16 cellular contexts compared by ENCODE assay signal in the genomic region with DNA sequence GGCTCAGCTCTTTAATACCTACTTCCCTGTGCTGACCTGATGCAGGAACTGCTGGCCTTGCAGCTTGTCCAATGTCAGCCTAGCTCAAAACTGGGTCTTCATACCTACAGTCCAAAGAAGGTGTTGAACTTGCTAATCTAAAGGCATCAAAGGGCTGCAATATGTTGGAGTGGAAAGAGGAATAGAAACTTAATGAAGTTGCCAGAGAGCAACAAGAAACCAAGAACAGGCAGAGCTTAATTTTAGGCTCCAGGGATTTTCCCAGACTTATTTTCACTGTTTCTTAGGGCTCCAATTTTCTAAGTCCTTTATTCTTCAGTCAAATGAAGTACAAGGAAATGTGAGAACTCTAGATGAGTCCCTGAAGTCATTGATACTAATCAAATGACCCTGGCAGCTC. TPM values are rescaled to one million over a fixed set of nuclear protein-coding genes. Genes with fewer than 3 reads are reported as not detected.
DNase-seq lines count a peak whose midpoint lies in the region; ATAC-seq, FAIRE-seq and TF ChIP-seq lines count a peak whose summit lies in the region.
"Had no signal": no experiment of that assay in that cellular context is flagged by ENCODE, and none has a peak within 500 bp of the region (broad histone marks: within the 10 kb centered on the region; RNA-seq: fewer than 3 reads in every experiment).

No MANE protein-coding gene starts in this region.

- RAD21 ChIA-PET in GM12878 (lab: Charles Lee; ENCODE audit: unreplicated experiment) = no interaction called here

- H3K27me3 ChIP-seq in GM12878 (replicated peaks in 1 of 2; ENCODE audit: control insufficient read depth in 2 of 2, insufficient read depth in 2 of 2, low read length in 1 of 2) = no peaks in the 10 kb centered on the region
- H3K27me3 ChIP-seq: right lobe of liver had no signal

- peak overlapping the region; percentile 67 for H3K4me2 ChIP-seq in GM12878 (ENCODE audit: control insufficient read depth, insufficient read depth)

- H3K27ac ChIP-seq in GM12878 (ENCODE audit: control insufficient read depth, insufficient read depth) = 0 out of 2 replicates have a peak overlapping the region, but pooled peaks have one; percentile 27
- H3K27ac ChIP-seq: left ventricle myocardium inferior, right lobe of liver, WERI-Rb-1 had no signal

- intact Hi-C loops in GM12878 (cut with micrococcal nuclease; ENCODE audit: unreplicated experiment) = loop anchor here (2.0 kb wide), 1 partner anchor 17 kb away; the partner anchor contains the start of gene ERCC6L2

- POLR2A ChIA-PET in GM12878 (lab: Charles Lee) = interaction anchor here (0.5 kb wide), 1 partner anchor 709 kb away, joined by 3 read pairs; no protein-coding TSS in a partner anchor

- peak in 1 of 2 experiments; percentile 15; a peak in 1 of 4 replicates for TF ChIP-seq EP300 in GM12878 (IDR thresholded peaks at IDR 0.05; ENCODE audit: borderline replicate concordance in 1 of 2, control insufficient read depth in 1 of 2, low read depth in 2 of 2, low read length in 2 of 2)

- H3K9me3 ChIP-seq in GM12878 (replicated peaks; ENCODE audit: control insufficient read depth, insufficient read depth, low read length) = peaks cover 3% of the 10 kb centered on the region; the same call in 1 of the 3 replicates
- H3K9me3 ChIP-seq: right lobe of liver had no signal

- ATAC-seq in GM18505 (IDR thresholded peaks at IDR 0.05; ENCODE audit: unreplicated experiment) (no peak), GM21529 (IDR thresholded peaks at IDR 0.05; ENCODE audit: unreplicated experiment) (peak; percentile 61), HG03520 (IDR thresholded peaks at IDR 0.05; ENCODE audit: unreplicated experiment) (peak; percentile 56), GM12878 (peak; percentile 90), HG02884 (IDR thresholded peaks at IDR 0.05; ENCODE audit: unreplicated experiment) (no peak)
- ATAC-seq: activated T-cell treated with anti-CD3 and anti-CD28 coated beads, Interleukin-2, amount 50 U/mL, for 4 hours; right lobe of liver had no signal

- H3K4me3 ChIP-seq in GM12878 = no peak overlapping the region
- H3K4me3 ChIP-seq: left ventricle myocardium inferior, right lobe of liver had no signal

- CTCF ChIA-PET in GM12878 (lab: Yijun Ruan, JAX) = interaction anchor here (0.8 to 1.0 kb wide), 2 partner anchors 16 to 17 kb away, joined by 3 read pairs; partner anchors contain the start of gene ERCC6L2

- FAIRE-seq in GM12878 (lab: Jason Lieb, UNC) = no peak

- no peak for TF ChIP-seq RAD21 in GM12878 (IDR thresholded peaks at IDR 0.05; ENCODE audit: insufficient read depth, low read depth, low read length)

- peaks cover 46% of the 10 kb centered on the region for H3K4me1 ChIP-seq in GM12878 (ENCODE audit: control insufficient read depth, insufficient read depth, low read length)
- H3K4me1 ChIP-seq: left ventricle myocardium inferior, right lobe of liver had no signal

- H4K20me1 ChIP-seq in GM12878 (ENCODE audit: control insufficient read depth, insufficient read depth) = no peaks in the 10 kb centered on the region

- no peaks in the 10 kb centered on the region; the same call in 1 of the 2 replicates for H3K79me2 ChIP-seq in GM12878 (ENCODE audit: control insufficient read depth, insufficient read depth, low read length)

- no peak for TF ChIP-seq CTCF in GM12878 (IDR thresholded peaks at IDR 0.05 in 2 of 3, conservative IDR thresholded peaks at IDR 0.05 in 1 of 3; ENCODE audit: control insufficient read depth in 2 of 3, extremely low read depth in 1 of 3, insufficient read depth in 1 of 3, low read depth in 3 of 3, low read length in 3 of 3)

- no TSS peak for BruUV-seq in GM12878 (replicated peaks; lab: Mats Ljungman, UMichigan)

- DNase-seq in GM12878 (ENCODE audit: low read depth, low spot score) (peak; percentile 38), HUDEP-2 (lab: John Stamatoyannopoulos, UW; ENCODE audit: unreplicated experiment in 76 of 76) (no peak), DMS79 treated with DMSO at 0.1 percent for 48 hours (lab: John Stamatoyannopoulos, UW) (no peak)
- no peak for DNase-seq in activated effector memory CD4-positive, alpha-beta T cell treated with anti-CD3 and anti-CD28 coated beads, Interleukin-2, amount 50 U/mL, for 16 hours
- DNase-seq: activated T-cell treated with anti-CD3 and anti-CD28 coated beads, Interleukin-2, amount 50 U/mL, for 4 hours; amniotic stem cell; hippocampal formation; left ventricle myocardium inferior; NCI-H1048; NCI-H526 treated with DMSO at 0.1 percent for 48 hours; right lobe of liver; WERI-Rb-1 had no signal

- SMC1A ChIA-PET in GM12878 (lab: Charles Lee; ENCODE audit: uncharacterized antibody, unreplicated experiment) = interaction anchor here (1.0 kb wide), 1 partner anchor 17 kb away, joined by 3 read pairs; the partner anchor contains the start of gene ERCC6L2

- TF ChIP-seq POLR2A in GM18505 (IDR thresholded peaks at IDR 0.05; ENCODE audit: borderline replicate concordance, extremely low read depth, insufficient read depth, insufficient read length) (peak; percentile 35), GM12878 (IDR thresholded peaks at IDR 0.05; ENCODE audit: low read depth, low read length) (no peak)

- in situ Hi-C loops in GM12878 (cut with MboI) = no loop called here

- no peaks in the 10 kb centered on the region for H3K36me3 ChIP-seq in GM12878 (ENCODE audit: control insufficient read depth in 2 of 2, insufficient read depth in 2 of 2, low read length in 1 of 2)
- H3K36me3 ChIP-seq: left ventricle myocardium inferior, right lobe of liver, WERI-Rb-1 had no signal

- H2AFZ ChIP-seq in GM12878 (ENCODE audit: control insufficient read depth, low read depth, low read length) = no peak overlapping the region

- no peak overlapping the region for H3K9ac ChIP-seq in GM12878 (ENCODE audit: control insufficient read depth, insufficient read depth, low read length)

TF ChIP-seq in GM12878, 131 proteins besides CTCF, POLR2A, EP300 and RAD21 (continues in another document):
- peak; percentile 23; the same call in 1 of the 2 replicates for TF ChIP-seq DPF2 (IDR thresholded peaks at IDR 0.05)
- TF ChIP-seq RELB (IDR thresholded peaks at IDR 0.05; ENCODE audit: low read depth) = 0 out of 2 replicates have a peak, but pooled peaks have one; percentile 41
- TF ChIP-seq, protein P1, sequence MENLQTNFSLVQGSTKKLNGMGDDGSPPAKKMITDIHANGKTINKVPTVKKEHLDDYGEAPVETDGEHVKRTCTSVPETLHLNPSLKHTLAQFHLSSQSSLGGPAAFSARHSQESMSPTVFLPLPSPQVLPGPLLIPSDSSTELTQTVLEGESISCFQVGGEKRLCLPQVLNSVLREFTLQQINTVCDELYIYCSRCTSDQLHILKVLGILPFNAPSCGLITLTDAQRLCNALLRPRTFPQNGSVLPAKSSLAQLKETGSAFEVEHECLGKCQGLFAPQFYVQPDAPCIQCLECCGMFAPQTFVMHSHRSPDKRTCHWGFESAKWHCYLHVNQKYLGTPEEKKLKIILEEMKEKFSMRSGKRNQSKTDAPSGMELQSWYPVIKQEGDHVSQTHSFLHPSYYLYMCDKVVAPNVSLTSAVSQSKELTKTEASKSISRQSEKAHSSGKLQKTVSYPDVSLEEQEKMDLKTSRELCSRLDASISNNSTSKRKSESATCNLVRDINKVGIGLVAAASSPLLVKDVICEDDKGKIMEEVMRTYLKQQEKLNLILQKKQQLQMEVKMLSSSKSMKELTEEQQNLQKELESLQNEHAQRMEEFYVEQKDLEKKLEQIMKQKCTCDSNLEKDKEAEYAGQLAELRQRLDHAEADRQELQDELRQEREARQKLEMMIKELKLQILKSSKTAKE (IDR thresholded peaks at IDR 0.05; ENCODE audit: low read depth, poor library complexity, severe bottlenecking) = no peak
- peak; percentile 66; the same call in 1 of the 2 replicates for TF ChIP-seq EED (IDR thresholded peaks at IDR 0.05; ENCODE audit: low read depth)
- TF ChIP-seq IKZF1 (conservative IDR thresholded peaks at IDR 0.05) = peak; percentile 62; the same call in 1 of the 2 replicates
- no peak for TF ChIP-seq MTA3 (IDR thresholded peaks at IDR 0.05; ENCODE audit: borderline replicate concordance, low read length)
- peak; percentile 46; the same call in 1 of the 2 replicates for TF ChIP-seq RUNX3 (IDR thresholded peaks at IDR 0.05; ENCODE audit: low read length)

RNA-seq across cellular contexts. Expression of gene ERCC6L2, which starts 17.6 kb away (rescaled TPM):
- 119 and 121 TPM in 2 replicates for total RNA-seq in GM12878 (2013; cell fraction: nucleolus; rRNA removed)
- total RNA-seq in GM12878 (2014; rRNA removed) (30.4 and 35.8 TPM in 2 replicates), GM12878 (2014; rRNA removed; fragmentation: Illumina TruSeq; extraction: Trizol) (45.0 and 46.0 TPM in 2 replicates), GM12878 (2021) (25.2 and 27.1 TPM in 2 replicates)
- 5.2 TPM for polyA plus RNA-seq in GM12878 (2011; ENCODE audit: low read depth)
- polyA plus RNA-seq in GM12878 (2011; rRNA removed) (20.0 and 24.8 TPM in 2 replicates), GM12878 (2014; fragmentation: Illumina TruSeq; extraction: Trizol) (22.8 and 27.1 TPM in 2 replicates), GM12878 (2014; fragmentation: Nextera tagmentation; extraction: Ambion mirVana) (1 to 10 TPM; 8.1 to 8.4 TPM), GM12878 (2014; rRNA removed) (15.3 and 15.5 TPM in 2 replicates), GM12878 (2016; fragmentation: Nextera tagmentation; extraction: Ambion mirVana) (10 to 100 TPM; 22.4 to 27.1 TPM)
- 8.8 and 9.6 TPM in 2 replicates for polyA plus RNA-seq in GM12878 (2011; cell fraction: cytosol; rRNA removed)
- 19.7 and 23.1 TPM in 2 replicates for polyA plus RNA-seq in GM12878 (2011; cell fraction: nucleus; rRNA removed)
- polyA plus RNA-seq in GM12878 (2012) = 7.8 and 10.6 TPM in 2 replicates
- 64.2 and 72.6 TPM in 2 replicates for polyA minus RNA-seq in GM12878 (2011; rRNA and poly(A)+ RNA removed)
- 22.9 and 34.9 TPM in 2 replicates for polyA minus RNA-seq in GM12878 (2011; cell fraction: cytosol; rRNA and poly(A)+ RNA removed)
- 55.5 and 85.3 TPM in 2 replicates for polyA minus RNA-seq in GM12878 (2011; cell fraction: nucleus; rRNA and poly(A)+ RNA removed)

Comparison
In these comparisons a context has a peak if more than half of its experiments do, and no peak if none do; other contexts are left out.
1. ATAC-seq: peak in GM21529 (single experiment), HG03520 (single experiment) and GM12878 (single experiment); none in GM18505 (single experiment) and HG02884 (single experiment).